1 cellular context compared by ENCODE assay signal in the genomic region with DNA sequence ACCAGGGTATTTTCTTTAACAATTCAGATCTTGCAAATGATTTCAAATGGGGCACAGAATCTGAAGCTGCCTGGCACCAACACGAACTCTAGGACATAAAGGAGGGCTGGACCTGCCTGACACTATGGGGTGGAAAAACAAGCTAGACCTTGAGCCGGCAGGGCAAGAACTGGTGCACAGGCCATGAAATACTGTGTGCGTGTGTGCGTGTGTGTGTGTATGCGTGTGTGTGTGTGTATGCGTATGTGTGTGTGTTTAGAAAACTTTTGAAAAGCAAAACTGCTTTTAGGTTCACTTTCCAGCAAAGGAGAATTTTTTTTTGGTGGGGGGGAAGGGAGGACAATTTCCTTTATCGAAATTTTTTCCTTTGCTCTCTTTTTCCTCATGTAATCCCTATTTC.
TF ChIP-seq lines count a peak whose summit lies in the region.

No MANE protein-coding gene starts in this region.

TF ChIP-seq in HEK293, 187 proteins besides CTCF, POLR2A, EP300 and RAD21 (continued from another document):
- no peak for TF ChIP-seq ZNF366 (tag by site-specific recombination; conservative IDR thresholded peaks at IDR 0.05)
TF ChIP-seq in HEK293: peak in this region for 1.
